Comparison of ENCODE assay signal across 8 cellular contexts in the genomic region with DNA sequence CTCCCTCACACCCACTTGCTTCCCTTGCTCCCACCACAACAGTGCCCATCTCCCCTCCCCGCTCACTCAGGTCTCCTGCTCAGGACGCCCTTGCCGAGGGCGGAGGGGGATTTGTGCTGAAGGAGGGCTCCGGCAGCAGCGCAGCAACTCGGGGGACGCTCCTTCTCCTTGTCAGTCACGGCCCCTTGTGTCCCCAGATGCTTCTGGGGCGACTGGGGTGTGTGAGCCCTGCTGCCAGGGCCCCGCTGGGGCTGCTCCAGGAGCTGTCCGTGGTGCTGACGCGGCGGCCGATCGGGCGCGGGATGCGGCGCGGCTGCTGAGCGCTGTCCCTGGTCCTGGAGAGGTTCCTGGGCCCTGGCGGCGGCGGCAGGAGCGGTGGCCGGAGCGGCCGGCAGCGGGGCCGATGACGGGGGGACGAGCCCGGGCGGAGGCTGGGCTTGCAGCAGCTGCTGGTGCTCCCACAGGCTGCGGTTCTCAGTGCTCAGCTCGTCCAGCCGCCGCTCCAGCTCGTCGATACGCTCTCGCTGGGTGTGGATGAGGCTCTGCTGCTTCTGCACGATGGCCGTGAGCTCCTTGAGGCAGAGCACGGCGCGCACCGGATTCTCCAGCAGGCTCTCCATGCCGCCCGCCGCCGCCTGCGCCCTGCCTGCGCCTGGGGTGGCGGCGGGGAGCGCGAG.
DNase-seq lines count a peak whose midpoint lies in the region; ATAC-seq, FAIRE-seq and TF ChIP-seq lines count a peak whose summit lies in the region.
"Not testable (repeated sequence)": the region's sequence is repeated elsewhere in the genome, so short reads cannot be mapped to it uniquely, and the experiment has no call there.

No MANE protein-coding gene starts in this region.

- not testable (repeated sequence) for H3K9me2 ChIP-seq in SK-N-SH

- not testable (repeated sequence) for TF ChIP-seq EP300 in Ishikawa (IDR thresholded peaks at IDR 0.05; ENCODE audit: borderline replicate concordance); SK-N-SH (IDR thresholded peaks at IDR 0.05; ENCODE audit: borderline replicate concordance in 1 of 2, low read depth in 1 of 2, low read length in 1 of 2)

- not testable (repeated sequence) for H3K4me1 Mint-ChIP-seq in astrocyte (ENCODE audit: low read depth, unreplicated experiment)

- ATAC-seq in GM21360 (IDR thresholded peaks at IDR 0.05; ENCODE audit: unreplicated experiment) (peak; percentile 62), left lung (peak; percentile 100)

- not testable (repeated sequence) for H3K27me3 ChIP-seq in SK-N-SH (ENCODE audit: insufficient read depth); astrocyte (ENCODE audit: insufficient read depth, low read length)
- peaks cover 6 to 68% of the 10 kb centered on the region in 2 donors for H3K27me3 ChIP-seq in left lung

- not testable (repeated sequence) for H3K36me3 Mint-ChIP-seq in astrocyte (ENCODE audit: low read depth, unreplicated experiment)

- H3K36me3 ChIP-seq in SK-N-SH (replicated peaks in 1 of 2; ENCODE audit: control insufficient read depth in 1 of 2, insufficient read depth in 2 of 2, low read length in 1 of 2); astrocyte (ENCODE audit: insufficient read depth, low read length); left lung: not testable (repeated sequence)

- peaks cover 53% of the 10 kb centered on the region for H3K27me3 Mint-ChIP-seq in astrocyte (ENCODE audit: low read depth, unreplicated experiment)

- not testable (repeated sequence) for H3K9me3 Mint-ChIP-seq in astrocyte (ENCODE audit: unreplicated experiment)

- not testable (repeated sequence) for H3K9ac ChIP-seq in SK-N-SH; astrocyte (ENCODE audit: low read length)

- WGBS in SK-N-SH (ENCODE audit: low lambda C conversion rate), result 36% methylated on average over 3 of the region's 60 CpGs

- H3K4me3 Mint-ChIP-seq in astrocyte (ENCODE audit: unreplicated experiment), result not testable (repeated sequence)

- intact Hi-C loops in left lung (cut with DNase I); posterior cingulate gyrus (cut with DNase I): not testable (repeated sequence)

- not testable (repeated sequence) for H3K4me1 ChIP-seq in SK-N-SH (ENCODE audit: control insufficient read depth in 1 of 2, insufficient read depth in 2 of 2, low read depth in 1 of 2, low read length in 1 of 2); astrocyte (ENCODE audit: insufficient read depth, low read length); left lung

- not testable (repeated sequence) for FAIRE-seq in astrocyte (lab: Jason Lieb, UNC)

- H3F3A ChIP-seq in SK-N-SH (replicated peaks; ENCODE audit: insufficient read depth), result not testable (repeated sequence)

- not testable (repeated sequence) for H3K27ac Mint-ChIP-seq in astrocyte (ENCODE audit: unreplicated experiment)

- in situ Hi-C loops in ACHN (cut with HindIII; ENCODE audit: low pct_ligation_motif_present, low pct_unique_long_range_greater_than_20kb, low sequenced_read_pairs), result not testable (repeated sequence)

- not testable (repeated sequence) for H3K9me3 ChIP-seq in SK-N-SH; astrocyte (ENCODE audit: insufficient read depth, low read depth, low read length); left lung

- H2AFZ ChIP-seq in SK-N-SH (ENCODE audit: low read depth); astrocyte (ENCODE audit: low read depth, low read length): not testable (repeated sequence)

- TF ChIP-seq CTCF in SK-N-SH (IDR thresholded peaks at IDR 0.05); astrocyte (IDR thresholded peaks at IDR 0.05; ENCODE audit: insufficient read depth, low read depth, low read length); fibroblast of pulmonary artery (IDR thresholded peaks at IDR 0.05; ENCODE audit: low read length, missing control alignments); left lung (IDR thresholded peaks at IDR 0.05): not testable (repeated sequence)

- POLR2A ChIA-PET in SK-N-SH (lab: Yijun Ruan, JAX), result not testable (repeated sequence)

- CTCF ChIA-PET in SK-N-SH (lab: Yijun Ruan, JAX), result not testable (repeated sequence)

- not testable (repeated sequence) for H3K4me2 ChIP-seq in SK-N-SH
- H3K4me2 ChIP-seq in astrocyte (ENCODE audit: low read length), result peak overlapping the region; percentile 58

- not testable (repeated sequence) for H3K79me2 ChIP-seq in SK-N-SH (ENCODE audit: insufficient read depth); astrocyte (ENCODE audit: insufficient read depth, low read length)

- peak overlapping the region in 1 of 2 experiments; percentile 26; a peak in 1 of 4 replicates for H3K4me3 ChIP-seq in SK-N-SH (ENCODE audit: low read depth in 2 of 2, low read length in 1 of 2)
- H3K4me3 ChIP-seq in astrocyte (ENCODE audit: insufficient read depth, low read depth, low read length); fibroblast of pulmonary artery (replicated peaks; ENCODE audit: low read depth, low read length); left lung: not testable (repeated sequence)

- not testable (repeated sequence) for H4K20me1 ChIP-seq in SK-N-SH (ENCODE audit: insufficient read depth); astrocyte (ENCODE audit: insufficient read depth, low read length)

- H3K27ac ChIP-seq in SK-N-SH (ENCODE audit: low read depth in 2 of 2, low read length in 1 of 2); astrocyte (ENCODE audit: low read depth, low read length); left lung: not testable (repeated sequence)

- DNase-seq in ACHN (peak; percentile 22), SK-N-SH (peak; percentile 28), astrocyte (ENCODE audit: low read depth) (peak; percentile 44), fibroblast of pulmonary artery (ENCODE audit: low read depth) (peak; percentile 54), posterior cingulate gyrus (peak in 8 of 10 donors; percentile 9 to 91 (median 46))
- not testable (repeated sequence) for DNase-seq in left lung

- not testable (repeated sequence) for TF ChIP-seq RAD21 in Ishikawa (IDR thresholded peaks at IDR 0.05; ENCODE audit: low read depth); SK-N-SH (IDR thresholded peaks at IDR 0.05; ENCODE audit: low read length)

TF ChIP-seq in Ishikawa, 13 proteins besides CTCF, POLR2A, EP300 and RAD21:
- peak; percentile 79 for TF ChIP-seq REST (IDR thresholded peaks at IDR 0.05; ENCODE audit: low read depth)
TF ChIP-seq in Ishikawa: peak in this region for 1; not testable (repeated sequence) for 12.

TF ChIP-seq in SK-N-SH, 30 proteins besides CTCF, POLR2A, EP300 and RAD21:
- TF ChIP-seq REST (IDR thresholded peaks at IDR 0.05; ENCODE audit: low read depth, low read length), result peak; percentile 74
